In the genomic region with DNA sequence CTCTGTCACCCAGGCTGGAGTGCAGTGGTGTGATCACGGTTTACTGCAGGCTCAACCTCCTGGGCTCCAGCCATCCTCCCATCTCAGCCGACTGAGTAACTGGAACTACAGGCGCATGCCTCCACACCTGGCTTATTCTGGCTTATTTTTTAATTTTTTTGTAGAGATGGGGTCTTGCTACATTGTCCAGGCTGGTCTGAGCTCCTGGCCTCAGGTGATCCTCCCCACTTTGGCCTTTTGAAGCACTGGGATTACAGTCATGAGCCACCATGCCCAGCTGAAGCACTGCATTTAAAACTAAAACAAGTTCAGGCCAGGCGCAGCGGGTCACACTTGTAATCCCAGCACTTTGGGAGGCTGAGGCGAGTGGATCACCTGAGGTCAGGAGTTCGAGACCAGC, we compare ENCODE assay signal across 14 cellular contexts. TPM values are rescaled to one million over a fixed set of nuclear protein-coding genes. Genes with fewer than 3 reads are reported as not detected.
DNase-seq lines count a peak whose midpoint lies in the region; ATAC-seq and TF ChIP-seq lines count a peak whose summit lies in the region.
"Had no signal": no experiment of that assay in that cellular context is flagged by ENCODE, and none has a peak within 500 bp of the region (broad histone marks: within the 10 kb centered on the region; RNA-seq: fewer than 3 reads in every experiment).

No MANE protein-coding gene starts in this region.

- peaks cover 95 to 100% (median 100%) of the 10 kb centered on the region in 10 experiments for H3K4me1 ChIP-seq in BLaER1 treated with 17β-estradiol and CSF1 and Interleukin-3, amounts not matched to agents 10 nM and 100 nM
- H3K4me1 ChIP-seq in HEK293 (ENCODE audit: control insufficient read depth, insufficient read depth, low read length) (no peaks in the 10 kb centered on the region), sigmoid colon (peaks cover 0 to 53% (median 49%) of the 10 kb centered on the region in 4 donors)

- no peak for TF ChIP-seq EP300 in sigmoid colon (IDR thresholded peaks at IDR 0.05)

- peaks cover 38% of the 10 kb centered on the region for H3K4me1 Mint-ChIP-seq in WTC11
- H3K4me1 Mint-ChIP-seq in activated CD4-positive, alpha-beta T cell treated with anti-CD3 and anti-CD28 coated beads for 36 hours = peaks cover 17% of the 10 kb centered on the region

- H3K27me3 Mint-ChIP-seq in WTC11 (ENCODE audit: low read depth) = no peaks in the 10 kb centered on the region
- peaks cover 3% of the 10 kb centered on the region for H3K27me3 Mint-ChIP-seq in activated CD4-positive, alpha-beta T cell treated with anti-CD3 and anti-CD28 coated beads for 36 hours

- H4K20me1 ChIP-seq in BLaER1 treated with 17β-estradiol and CSF1 and Interleukin-3, amounts not matched to agents 10 nM and 100 nM = peaks cover 0 to 97% (median 76%) of the 10 kb centered on the region in 11 experiments; a peak in 19 of 22 replicates

- H3K4me3 Mint-ChIP-seq in WTC11 = no peak overlapping the region
- no peak overlapping the region for H3K4me3 Mint-ChIP-seq in activated CD4-positive, alpha-beta T cell treated with anti-CD3 and anti-CD28 coated beads for 36 hours
- H3K4me3 Mint-ChIP-seq: CD14-positive monocyte had no signal

- H3K36me3 Mint-ChIP-seq in WTC11 = no peaks in the 10 kb centered on the region
- no peaks in the 10 kb centered on the region for H3K36me3 Mint-ChIP-seq in activated CD4-positive, alpha-beta T cell treated with anti-CD3 and anti-CD28 coated beads for 36 hours (ENCODE audit: low read depth)
- H3K36me3 Mint-ChIP-seq: CD14-positive monocyte; CD4-positive, alpha-beta memory T cell had no signal

- H3K9ac ChIP-seq in BLaER1 treated with 17β-estradiol and CSF1 and Interleukin-3, amounts not matched to agents 10 nM and 100 nM = no peak overlapping the region

- 82 to 91% methylated on average over 7 of the region's 7 CpGs for WGBS in sigmoid colon, 2 donors

- DNase-seq in WTC11 (ENCODE audit: low spot score) = no peak
- DNase-seq in sigmoid colon = peak; percentile 26
- DNase-seq in NCI-H1436 (lab: John Stamatoyannopoulos, UW) = no peak
- DNase-seq in activated CD4-positive, alpha-beta T cell treated with anti-CD3 and anti-CD28 coated beads for 36 hours = no peak
- no peak for DNase-seq in NCI-H2029 treated with DMSO at 0.1 percent for 48 hours (lab: John Stamatoyannopoulos, UW)
- DNase-seq: Calu3; CD4-positive, alpha-beta memory T cell; COR-L47; DMS79 treated with DMSO at 0.1 percent for 48 hours; GF-D8; GOT3 had no signal

- H3K4me2 ChIP-seq in BLaER1 treated with 17β-estradiol and CSF1 and Interleukin-3, amounts not matched to agents 10 nM and 100 nM = peak overlapping the region; percentile 83 to 96 (median 91)

- H3K27me3 ChIP-seq in BLaER1 treated with 17β-estradiol and CSF1 and Interleukin-3, amounts not matched to agents 10 nM and 100 nM = no peaks in the 10 kb centered on the region
- H3K27me3 ChIP-seq in sigmoid colon = no peaks in the 10 kb centered on the region

- TF ChIP-seq POLR2A in sigmoid colon (IDR thresholded peaks at IDR 0.05) = no peak

- peak overlapping the region in 4 of 11 experiments; percentile 10 to 80 (median 78); a peak in 4 of 22 replicates for H3K27ac ChIP-seq in BLaER1 treated with 17β-estradiol and CSF1 and Interleukin-3, amounts not matched to agents 10 nM and 100 nM
- H3K27ac ChIP-seq in HEK293 (ENCODE audit: extremely low read depth, low read depth, low read length) (no peak overlapping the region), sigmoid colon (no peak overlapping the region)

- TF ChIP-seq CTCF in HEK293 (tag by site-specific recombination; IDR thresholded peaks at IDR 0.05) (no peak), WTC11 (IDR thresholded peaks at IDR 0.05) (no peak), sigmoid colon (IDR thresholded peaks at IDR 0.05) (no peak)

- H3K9me3 ChIP-seq in BLaER1 treated with 17β-estradiol and CSF1 and Interleukin-3, amounts not matched to agents 10 nM and 100 nM (replicated peaks in 1 of 11) = no peaks in the 10 kb centered on the region
- H3K9me3 ChIP-seq in HEK293 (ENCODE audit: control insufficient read depth, insufficient read depth, low read depth, low read length) = no peaks in the 10 kb centered on the region
- H3K9me3 ChIP-seq in sigmoid colon = no peaks in the 10 kb centered on the region

- CTCF ChIA-PET in HEK293 (lab: Yijun Ruan, JAX) = interaction anchor here (0.5 to 2.0 kb wide), 6 partner anchors 8 to 198 kb away, joined by 3 to 8 read pairs (median 4); no protein-coding TSS in a partner anchor
- CTCF ChIA-PET in WTC11 (lab: Charles Lee) = interaction anchor here (0.6 to 3.0 kb wide), 14 partner anchors 8 to 254 kb away, joined by 3 to 21 read pairs (median 4); a partner anchor contains a TSS
- CTCF ChIA-PET in activated CD4-positive, alpha-beta T cell treated with anti-CD3 and anti-CD28 coated beads for 36 hours (lab: Charles Lee) = interaction anchor here (0.6 to 4.0 kb wide), 10 partner anchors 10 to 182 kb away, joined by 3 to 28 read pairs (median 4); no protein-coding TSS in a partner anchor

- peaks cover 0 to 45% (median 17%) of the 10 kb centered on the region in 11 experiments; a peak in 11 of 22 replicates for H3K36me3 ChIP-seq in BLaER1 treated with 17β-estradiol and CSF1 and Interleukin-3, amounts not matched to agents 10 nM and 100 nM
- H3K36me3 ChIP-seq in HEK293 (ENCODE audit: control insufficient read depth in 2 of 2, insufficient read depth in 1 of 2, low read length in 2 of 2) (peaks cover 0 to 2% of the 10 kb centered on the region in 2 experiments; a peak in 1 of 3 replicates), sigmoid colon (no peaks in the 10 kb centered on the region)

- no peak overlapping the region for H3K27ac Mint-ChIP-seq in WTC11
- H3K27ac Mint-ChIP-seq in activated CD4-positive, alpha-beta T cell treated with anti-CD3 and anti-CD28 coated beads for 36 hours = no peak overlapping the region

- no peak for ATAC-seq in WTC11
- no peak for ATAC-seq in activated CD4-positive, alpha-beta T cell treated with anti-CD3 and anti-CD28 coated beads for 36 hours

- H3K4me3 ChIP-seq in BLaER1 treated with 17β-estradiol and CSF1 and Interleukin-3, amounts not matched to agents 10 nM and 100 nM = no peak overlapping the region
- H3K4me3 ChIP-seq in HEK293 (ENCODE audit: low read depth, low read length) = no peak overlapping the region
- no peak overlapping the region for H3K4me3 ChIP-seq in sigmoid colon

- intact Hi-C loops in sigmoid colon (cut with DNase I) = no loop called here
- intact Hi-C loops in activated CD4-positive, alpha-beta T cell treated with anti-CD3 and anti-CD28 coated beads for 36 hours (cut with DNase I, micrococcal nuclease) = no loop called here

- POLR2A ChIA-PET in HEK293 (lab: Yijun Ruan, JAX) (no interaction called here), WTC11 (lab: Charles Lee) (interaction anchor here (0.6 to 0.7 kb wide), 2 partner anchors 20 to 126 kb away, joined by 3 to 4 read pairs; no protein-coding TSS in a partner anchor)
- POLR2A ChIA-PET in activated CD4-positive, alpha-beta T cell treated with anti-CD3 and anti-CD28 coated beads for 36 hours (lab: Charles Lee) = no interaction called here

- H3K9me3 Mint-ChIP-seq in WTC11 = no peaks in the 10 kb centered on the region
- H3K9me3 Mint-ChIP-seq in activated CD4-positive, alpha-beta T cell treated with anti-CD3 and anti-CD28 coated beads for 36 hours (ENCODE audit: low read depth) = no peaks in the 10 kb centered on the region
- H3K9me3 Mint-ChIP-seq: CD14-positive monocyte; CD4-positive, alpha-beta memory T cell had no signal

TF ChIP-seq in HEK293, 187 proteins besides CTCF, POLR2A, EP300 and RAD21:
- no peak for TF ChIP-seq ZNF660 (tag by site-specific recombination; IDR thresholded peaks at IDR 0.05)
- peak; percentile 96 for TF ChIP-seq ZNF121 (tag by site-specific recombination; IDR thresholded peaks at IDR 0.05)
TF ChIP-seq in HEK293: peak in this region for 1.

TF ChIP-seq in WTC11, 78 proteins besides CTCF, POLR2A, EP300 and RAD21:
- TF ChIP-seq ZNF121 (CRISPR knock-in tag; IDR thresholded peaks at IDR 0.05) = peak; percentile 77; the same call in 1 of the 2 replicates
- no peak for TF ChIP-seq MYBL2 (CRISPR knock-in tag; IDR thresholded peaks at IDR 0.05)
TF ChIP-seq in WTC11: peak in this region for 1.

RNA-seq across cellular contexts. Expression of a gene that starts 8.0 kb away (rescaled TPM):
- total RNA-seq in WTC11 (2021) (15.7 to 17.9 TPM (median 17.4 TPM) in 3 replicates), sigmoid colon (10 to 100 TPM; 24.5 to 58.2 (median 31.9) TPM)
- 10 to 100 TPM; 19.0 to 23.6 (median 19.2) TPM for polyA plus RNA-seq in sigmoid colon
- total RNA-seq in activated CD4-positive, alpha-beta T cell treated with anti-CD3 and anti-CD28 coated beads for 36 hours = 1 to 10 TPM; 6.7 to 7.7 TPM
